16 cellular contexts compared by ENCODE assay signal in genomic region chr9:3191715-3192114, GRCh38.
A peak's percentile ranks its signal among the peaks of the same experiment; 100 is the strongest.
DNase-seq lines count a peak whose midpoint lies in the region; ATAC-seq, FAIRE-seq and TF ChIP-seq lines count a peak whose summit lies in the region.
"Had no signal": no experiment of that assay in that cellular context is flagged by ENCODE, and none has a peak within 500 bp of the region (broad histone marks: within the 10 kb centered on the region; RNA-seq: fewer than 3 reads in every experiment).

No MANE protein-coding gene starts in this region.

- no peaks in the 10 kb centered on the region for H3K27me3 ChIP-seq in H1 (replicated peaks in 1 of 4; ENCODE audit: control insufficient read depth in 3 of 4, extremely low read depth in 1 of 4, insufficient read depth in 3 of 4, low read length in 3 of 4)

- H4K5ac ChIP-seq in H1 (ENCODE audit: insufficient read length, low read depth, low read length): no peak overlapping the region

- no peak for TF ChIP-seq POLR2A in H1 (IDR thresholded peaks at IDR 0.05; ENCODE audit: control extremely low read depth in 1 of 2, low read depth in 2 of 2, low read length in 2 of 2)

- CTCF ChIA-PET in H1 (lab: Charles Lee; ENCODE audit: partially characterized antibody): interaction anchor here (0.6 to 2.3 kb wide), 4 partner anchors 10 to 327 kb away, joined by 3 to 17 read pairs (median 3); no protein-coding TSS in a partner anchor

- FAIRE-seq in H1 (lab: Jason Lieb, UNC): no peak

- TF ChIP-seq EP300 in H1 (IDR thresholded peaks at IDR 0.05; ENCODE audit: borderline replicate concordance in 1 of 2, low read depth in 2 of 2, low read length in 2 of 2): no peak

- no peak overlapping the region for H2BK15ac ChIP-seq in H1 (ENCODE audit: low read length)

- H3K4me3 ChIP-seq in H1 (ENCODE audit: extremely low read depth in 1 of 4, insufficient read depth in 2 of 4, low read depth in 3 of 4, low read length in 4 of 4): no peak overlapping the region
- H3K4me3 ChIP-seq: PC-9 had no signal

- no peaks in the 10 kb centered on the region for H3K36me3 ChIP-seq in H1 (ENCODE audit: control insufficient read depth in 2 of 4, insufficient read depth in 4 of 4, low read length in 3 of 4)

- H3K56ac ChIP-seq in H1 (replicated peaks; ENCODE audit: insufficient read length, low read depth, low read length): no peak overlapping the region

- H3K79me1 ChIP-seq in H1 (ENCODE audit: low read depth, low read length): no peaks in the 10 kb centered on the region

- no peak overlapping the region for H3K23ac ChIP-seq in H1 (ENCODE audit: insufficient read length)

- H3K14ac ChIP-seq in H1 (ENCODE audit: insufficient read length): no peak overlapping the region

- H3K4me1 ChIP-seq in H1 (replicated peaks in 1 of 4; ENCODE audit: control insufficient read depth in 3 of 4, insufficient read depth in 4 of 4, low read length in 3 of 4): no peaks in the 10 kb centered on the region; a peak in 1 of 7 replicates

- POLR2A ChIA-PET in H1 (lab: Charles Lee; ENCODE audit: partially characterized antibody): interaction anchor here (0.5 kb wide), 1 partner anchor 1435 kb away, joined by 3 read pairs; no protein-coding TSS in a partner anchor

- 0 out of 2 replicates have a peak overlapping the region, but pooled peaks have one; percentile 36 for H2AFZ ChIP-seq in H1 (ENCODE audit: low read length)
- H2AFZ ChIP-seq: PC-9 had no signal

- no peak overlapping the region for H4K91ac ChIP-seq in H1 (replicated peaks; ENCODE audit: insufficient read length, low read length)

- no peak overlapping the region for H3K4ac ChIP-seq in H1 (replicated peaks; ENCODE audit: insufficient read length, low read depth, low read length)

- no peak overlapping the region for H3K9ac ChIP-seq in H1 (replicated peaks in 1 of 4; ENCODE audit: extremely low read depth in 1 of 4, low read depth in 3 of 4, low read length in 3 of 4)

- no peak overlapping the region for H4K8ac ChIP-seq in H1 (ENCODE audit: extremely low read depth, insufficient read depth, low read length)

- no peak overlapping the region for H2BK5ac ChIP-seq in H1 (ENCODE audit: low read depth, low read length)

- no peak overlapping the region for H2BK20ac ChIP-seq in H1 (ENCODE audit: low read length)

- peak; percentile 21 for DNase-seq in LoVo (ENCODE audit: low spot score)
- peak; percentile 61 for DNase-seq in NCI-H1417 treated with DMSO at 0.1 percent for 48 hours (lab: John Stamatoyannopoulos, UW)
- peak; percentile 71 for DNase-seq in NCI-H345 (lab: John Stamatoyannopoulos, UW)
- no peak for DNase-seq in H1 (ENCODE audit: low read depth in 1 of 2, low spot score in 2 of 2)
- no peak for DNase-seq in left lobe of liver (ENCODE audit: low spot score)
- DNase-seq in DMS53 treated with DMSO at 0.1 percent for 48 hours (lab: John Stamatoyannopoulos, UW; ENCODE audit: unreplicated experiment): no peak
- DNase-seq: ACHN; Calu3; CD4-positive, CD25-positive, alpha-beta regulatory T cell; DND-41; GDM1; Kasumi-1; NCI-H2029; PC-9; T-cell had no signal

- H4K20me1 ChIP-seq in H1 (replicated peaks in 1 of 2; ENCODE audit: control insufficient read depth in 1 of 2, insufficient read depth in 2 of 2, low read length in 2 of 2): no peaks in the 10 kb centered on the region

- H3K27ac ChIP-seq in H1 (ENCODE audit: low read depth, low read length): no peak overlapping the region
- H3K27ac ChIP-seq: PC-9 had no signal

- no peak for ATAC-seq in left lobe of liver
- no peak for ATAC-seq in HG02642 (IDR thresholded peaks at IDR 0.05; ENCODE audit: poor library complexity, unreplicated experiment)
- ATAC-seq: T-cell had no signal

- H3K79me2 ChIP-seq in H1 (ENCODE audit: control insufficient read depth in 1 of 2, insufficient read depth in 2 of 2, low read length in 2 of 2): no peaks in the 10 kb centered on the region

- no peak overlapping the region for H2BK12ac ChIP-seq in H1 (ENCODE audit: low read depth, low read length)

- no peak overlapping the region for H3K18ac ChIP-seq in H1 (ENCODE audit: extremely low read depth, low read length)

- no peak overlapping the region for H2AK5ac ChIP-seq in H1 (ENCODE audit: low read depth, low read length)

- no peaks in the 10 kb centered on the region for H3K23me2 ChIP-seq in H1 (ENCODE audit: low read depth, low read length)

- no peaks in the 10 kb centered on the region for H3K9me3 ChIP-seq in H1 (ENCODE audit: insufficient read depth in 2 of 2, low read depth in 1 of 2, low read length in 1 of 2)

- TF ChIP-seq CTCF in H1 (IDR thresholded peaks at IDR 0.05; ENCODE audit: control extremely low read depth in 1 of 3, insufficient read depth in 1 of 3, low read depth in 1 of 3, low read length in 3 of 3): no peak

- no peak overlapping the region for H2BK120ac ChIP-seq in H1 (replicated peaks; ENCODE audit: low read depth, low read length)

- WGBS in H1 (ENCODE audit: extremely low coverage in 1 of 2, insufficient coverage in 1 of 2, insufficient read length in 1 of 2, insufficient replicate concordance in 2 of 2, low coverage in 1 of 2, low lambda C conversion rate in 2 of 2, missing lambda C conversion rate in 1 of 2), 2 experiments: 82% methylated on average over 5 of the region's 5 CpGs; no CpG with 5 or more reads in 1 of the 2 experiments

- no peak overlapping the region for H3K4me2 ChIP-seq in H1 (ENCODE audit: insufficient read depth in 1 of 2, low read depth in 2 of 2, low read length in 2 of 2)
- H3K4me2 ChIP-seq: PC-9 had no signal

- no peak for TF ChIP-seq RAD21 in H1 (IDR thresholded peaks at IDR 0.05 in 1 of 2, conservative IDR thresholded peaks at IDR 0.05 in 1 of 2; ENCODE audit: low read depth in 2 of 2, low read length in 2 of 2)

TF ChIP-seq in H1, 55 proteins besides CTCF, POLR2A, EP300 and RAD21:
- TF ChIP-seq PHF8 (conservative IDR thresholded peaks at IDR 0.05; ENCODE audit: low read depth, low read length) (no peak), EZH2 (IDR thresholded peaks at IDR 0.05; ENCODE audit: low read depth, low read length, severe bottlenecking) (no peak), CEBPB (IDR thresholded peaks at IDR 0.05; ENCODE audit: low read depth, low read length) (no peak), HDAC2 (IDR thresholded peaks at IDR 0.05; ENCODE audit: borderline replicate concordance in 1 of 2, low read depth in 2 of 2, low read length in 2 of 2) (no peak), EGR1 (IDR thresholded peaks at IDR 0.05; ENCODE audit: borderline replicate concordance, low read depth, low read length) (no peak), TBP (IDR thresholded peaks at IDR 0.05; ENCODE audit: low read depth, low read length) (no peak), SUZ12 (IDR thresholded peaks at IDR 0.05; ENCODE audit: low read length) (no peak), TCF12 (IDR thresholded peaks at IDR 0.05; ENCODE audit: low read depth, low read length) (no peak), RXRA (IDR thresholded peaks at IDR 0.05; ENCODE audit: insufficient read depth, low read depth, low read length) (no peak), SRF (IDR thresholded peaks at IDR 0.05; ENCODE audit: low read depth, low read length) (no peak), YY1 (IDR thresholded peaks at IDR 0.05; ENCODE audit: low read depth, low read length) (no peak), CTBP2 (IDR thresholded peaks at IDR 0.05; ENCODE audit: borderline replicate concordance, insufficient read depth, insufficient read length, low read length) (no peak), MAFK (IDR thresholded peaks at IDR 0.05; ENCODE audit: low read depth, low read length) (no peak), NANOG (IDR thresholded peaks at IDR 0.05; ENCODE audit: insufficient read depth, low read depth, low read length, poor library complexity, severe bottlenecking) (no peak)

Comparison
In these comparisons a context has a peak if more than half of its experiments do, and no peak if none do; other contexts are left out.
1. DNase-seq: peak in LoVo (single experiment), NCI-H1417 treated with DMSO at 0.1 percent for 48 hours (single experiment) and NCI-H345 (single experiment); none in H1 (0 of 2), left lobe of liver (single experiment) and DMS53 treated with DMSO at 0.1 percent for 48 hours (single experiment).